ENCODE assay signal across 20 cellular contexts in genomic region chr2:24203029-24203786, GRCh38. TPM values are rescaled to one million over a fixed set of nuclear protein-coding genes. Genes with fewer than 3 reads are reported as not detected.
"Had no signal": no experiment of that assay in that cellular context is flagged by ENCODE, and none has a peak within 500 bp of the region (broad histone marks: within the 10 kb centered on the region; RNA-seq: fewer than 3 reads in every experiment).

No MANE protein-coding gene starts in this region.

- H2AFZ ChIP-seq: parathyroid adenoma had no signal

- H3K27ac Mint-ChIP-seq: activated CD4-positive, alpha-beta memory T cell treated with anti-CD3 and anti-CD28 coated beads for 36 hours; activated CD4-positive, alpha-beta T cell treated with anti-CD3 and anti-CD28 coated beads for 36 hours; activated T-cell treated with anti-CD3 and anti-CD28 coated beads, Interleukin-2, amount 50 U/mL, for 72 hours; stimulated activated effector memory CD8-positive, alpha-beta T cell treated with anti-CD3 and anti-CD28 coated beads, Interleukin-12 subunit alpha, Interleukin-12 subunit beta, amount 100 ng/mL, for 72 hours had no signal

- H3K79me2 ChIP-seq: parathyroid adenoma had no signal

- H3K4me3 Mint-ChIP-seq: activated CD4-positive, alpha-beta memory T cell treated with anti-CD3 and anti-CD28 coated beads for 36 hours; activated CD4-positive, alpha-beta T cell treated with anti-CD3 and anti-CD28 coated beads for 36 hours; activated T-cell treated with anti-CD3 and anti-CD28 coated beads, Interleukin-2, amount 50 U/mL, for 72 hours; naive thymus-derived CD8-positive, alpha-beta T cell; stimulated activated effector memory CD8-positive, alpha-beta T cell treated with anti-CD3 and anti-CD28 coated beads, Interleukin-12 subunit alpha, Interleukin-12 subunit beta, amount 100 ng/mL, for 72 hours had no signal

- H3K4me1 ChIP-seq: parathyroid adenoma, tibial nerve had no signal

- H3K9ac ChIP-seq: parathyroid adenoma had no signal

- H3K27me3 Mint-ChIP-seq: activated CD4-positive, alpha-beta memory T cell treated with anti-CD3 and anti-CD28 coated beads for 36 hours; activated CD4-positive, alpha-beta T cell treated with anti-CD3 and anti-CD28 coated beads for 36 hours; naive thymus-derived CD8-positive, alpha-beta T cell had no signal

- ATAC-seq: activated CD4-positive, alpha-beta T cell treated with anti-CD3 and anti-CD28 coated beads for 36 hours; activated naive CD4-positive, alpha-beta T cell treated with anti-CD3 and anti-CD28 coated beads, Interleukin-2, amount 50 U/mL, for 72 hours; activated T-cell treated with anti-CD3 and anti-CD28 coated beads, Interleukin-2, amount 50 U/mL, for 72 hours; esophagus mucosa; left cardiac atrium; naive thymus-derived CD8-positive, alpha-beta T cell; stimulated activated effector memory CD8-positive, alpha-beta T cell treated with anti-CD3 and anti-CD28 coated beads, Interleukin-12 subunit alpha, Interleukin-12 subunit beta, amount 100 ng/mL, for 72 hours had no signal

- DNase-seq: activated CD4-positive, alpha-beta memory T cell treated with anti-CD3 and anti-CD28 coated beads for 36 hours; activated CD4-positive, alpha-beta T cell treated with anti-CD3 and anti-CD28 coated beads for 36 hours; activated gamma-delta T cell; activated T-cell treated with anti-CD3 and anti-CD28 coated beads, Interleukin-2, amount 50 U/mL, for 72 hours; hippocampal formation; left cardiac atrium; naive thymus-derived CD8-positive, alpha-beta T cell; substantia nigra had no signal

- H3K4me1 Mint-ChIP-seq: activated CD4-positive, alpha-beta T cell treated with anti-CD3 and anti-CD28 coated beads for 36 hours; stimulated activated effector memory CD8-positive, alpha-beta T cell treated with anti-CD3 and anti-CD28 coated beads, Interleukin-12 subunit alpha, Interleukin-12 subunit beta, amount 100 ng/mL, for 72 hours had no signal

- H3K27me3 ChIP-seq: neutrophil, tibial nerve, vagina had no signal

- FAIRE-seq: colon had no signal

- H3K4me3 ChIP-seq: lung, tibial nerve, vagina had no signal

- H3K9me3 ChIP-seq: neutrophil, tibial nerve, vagina had no signal

- H3K9me3 Mint-ChIP-seq: activated CD4-positive, alpha-beta memory T cell treated with anti-CD3 and anti-CD28 coated beads for 36 hours; activated naive CD4-positive, alpha-beta T cell treated with anti-CD3 and anti-CD28 coated beads, Interleukin-2, amount 50 U/mL, for 72 hours; activated T-cell treated with anti-CD3 and anti-CD28 coated beads, Interleukin-2, amount 50 U/mL, for 72 hours; stimulated activated effector memory CD8-positive, alpha-beta T cell treated with anti-CD3 and anti-CD28 coated beads, Interleukin-12 subunit alpha, Interleukin-12 subunit beta, amount 100 ng/mL, for 72 hours had no signal

- H3K27ac ChIP-seq: neutrophil, parathyroid adenoma, tibial nerve, vagina, VCaP had no signal

RNA-seq across cellular contexts. Expression of gene FAM228A, which starts 28.4 kb away (rescaled TPM):
- total RNA-seq: esophagus mucosa; glomerular endothelial cell; T-helper 1 cell treated with Interleukin-12 subunit alpha and Interleukin-12 subunit beta and Interleukin-4 antibody, amounts not matched to agents 30 ng/mL and 1 ng/mL, for 36 hours had no signal
